In the genomic region with DNA sequence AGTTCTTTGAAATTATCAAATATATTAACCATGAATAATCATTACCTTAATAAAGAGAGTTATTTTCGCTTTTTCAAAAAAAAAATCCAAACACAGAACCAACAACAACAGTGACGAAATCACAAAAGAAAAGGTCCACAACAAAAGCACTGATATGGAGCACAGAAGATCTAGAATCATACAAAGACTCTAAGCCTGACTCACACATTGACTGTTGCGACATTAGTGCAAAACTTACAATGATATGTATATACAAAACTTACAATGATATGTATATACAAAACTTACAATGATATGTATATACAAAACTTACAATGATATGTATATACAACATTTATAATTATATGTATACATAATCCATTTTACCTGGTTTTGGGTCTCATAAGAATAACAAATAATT, we compare ENCODE assay signal across 1 cellular context.
TF ChIP-seq lines count a peak whose summit lies in the region.

No MANE protein-coding gene starts in this region.

TF ChIP-seq in SK-N-SH, 30 proteins besides CTCF, POLR2A, EP300 and RAD21 (continued from another document):
- TF ChIP-seq POLR2AphosphoS5 (IDR thresholded peaks at IDR 0.05; ENCODE audit: low read depth, low read length) (no peak), JUND (IDR thresholded peaks at IDR 0.05) (no peak), TAF1 (IDR thresholded peaks at IDR 0.05; ENCODE audit: borderline replicate concordance, low read depth, low read length) (no peak), GATA2 (CRISPR knock-in tag; IDR thresholded peaks at IDR 0.05) (no peak)
- TF ChIP-seq, protein P1, sequence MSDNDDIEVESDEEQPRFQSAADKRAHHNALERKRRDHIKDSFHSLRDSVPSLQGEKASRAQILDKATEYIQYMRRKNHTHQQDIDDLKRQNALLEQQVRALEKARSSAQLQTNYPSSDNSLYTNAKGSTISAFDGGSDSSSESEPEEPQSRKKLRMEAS (IDR thresholded peaks at IDR 0.05; ENCODE audit: low read depth), result no peak
